ENCODE assay signal across 8 cellular contexts in genomic region chr1:32964461-32965250, GRCh38. TPM values are rescaled to one million over a fixed set of nuclear protein-coding genes. Genes with fewer than 3 reads are reported as not detected.
A peak's percentile ranks its signal among the peaks of the same experiment; 100 is the strongest.
DNase-seq lines count a peak whose midpoint lies in the region; ATAC-seq, FAIRE-seq and TF ChIP-seq lines count a peak whose summit lies in the region.

RNF19B (minus strand) TSS chr1:32964809; CDS start chr1:32964685, 124 bp downstream.

- 1% methylated on average over 53 to 81 of the region's 83 CpGs for WGBS in psoas muscle, 3 donors

- no peaks in the 10 kb centered on the region for H3K36me3 Mint-ChIP-seq in T-helper 17 cell (ENCODE audit: low read depth)

- H3K36me3 ChIP-seq in psoas muscle (ENCODE audit: insufficient read depth in 1 of 2, low read depth in 1 of 2), result no peaks in the 10 kb centered on the region

- in situ Hi-C loops in GM13977 (cut with MboI; ENCODE audit: low pct_unique_long_range_greater_than_20kb, low sequenced_read_pairs, unreplicated experiment), result no loop called here

- H3K27ac Mint-ChIP-seq in T-helper 17 cell, result peak within 1 kb of the TSS; percentile 87

- peak within 1 kb of the TSS; percentile 93 for H3K27ac ChIP-seq in psoas muscle

- FAIRE-seq in urothelium cell line (lab: Jason Lieb, UNC), result peak; percentile 81

- H3K4me1 Mint-ChIP-seq in T-helper 17 cell, result peaks cover 33% of the 10 kb centered on the region

- H3K27me3 Mint-ChIP-seq in T-helper 17 cell, result no peaks in the 10 kb centered on the region

- peaks cover 30% of the 10 kb centered on the region for H3K4me1 ChIP-seq in psoas muscle

- H3K9me3 ChIP-seq in T-helper 17 cell (ENCODE audit: control insufficient read depth, low read length, poor library complexity, severe bottlenecking) (no peaks in the 10 kb centered on the region), psoas muscle (no peaks in the 10 kb centered on the region)

- H3K4me3 ChIP-seq in psoas muscle, result peak within 1 kb of the TSS; percentile 98

- ATAC-seq in HG02884 (IDR thresholded peaks at IDR 0.05; ENCODE audit: unreplicated experiment) (peak; percentile 88), T-helper 17 cell (peak; percentile 94), left ventricle myocardium superior (peak; percentile 97), psoas muscle (peak; percentile 99)

- peaks cover 0 to 6% (median 0%) of the 10 kb centered on the region in 3 donors for H3K27me3 ChIP-seq in psoas muscle (ENCODE audit: insufficient read depth in 3 of 3, low read length in 2 of 3)

- peak within 1 kb of the TSS; percentile 93 for H3K4me3 Mint-ChIP-seq in T-helper 17 cell

- DNase-seq in GM13977 (ENCODE audit: low spot score) (peak; percentile 98), NCI-H1694 treated with DMSO at 0.1 percent for 48 hours (lab: John Stamatoyannopoulos, UW) (peak; percentile 88), T-helper 17 cell (peak; percentile 92), amygdala (lab: John Stamatoyannopoulos, UW) (peak in 55 of 56 donors; percentile 60 to 96 (median 89)), left ventricle myocardium superior (peak; percentile 97), psoas muscle (peak; percentile 95 to 97), urothelium cell line (ENCODE audit: low spot score) (peak; percentile 98)

- no peak for TF ChIP-seq CTCF in GM13977 (IDR thresholded peaks at IDR 0.05; ENCODE audit: extremely low read depth, insufficient read depth, missing control alignments)
- TF ChIP-seq CTCF in psoas muscle (IDR thresholded peaks at IDR 0.05), result no peak

- intact Hi-C loops in left ventricle myocardium superior (cut with micrococcal nuclease), result no loop called here
- intact Hi-C loops in psoas muscle (cut with DNase I), result no loop called here

RNA-seq across cellular contexts. Expression of gene RNF19B, which starts in this region (rescaled TPM):
- 10 to 100 TPM; 67.1 to 87.7 TPM for total RNA-seq in T-helper 17 cell
- 13.3 TPM for total RNA-seq in left ventricle myocardium superior
- total RNA-seq in psoas muscle, result 10 to 100 TPM; 13.1 to 23.4 (median 18.9) TPM
- 10 to 100 TPM; 10.4 to 32.5 (median 15.9) TPM for polyA plus RNA-seq in psoas muscle

Comparison
In these comparisons a context has a peak if more than half of its experiments do, and no peak if none do; other contexts are left out.
1. Peak in every context shown above with its lines: DNase-seq, ATAC-seq, H3K4me3 ChIP-seq and H3K27ac ChIP-seq.